9 cellular contexts compared by ENCODE assay signal in genomic region chr4:119113033-119113655, GRCh38. TPM values are rescaled to one million over a fixed set of nuclear protein-coding genes. Genes with fewer than 3 reads are reported as not detected.
A peak's percentile ranks its signal among the peaks of the same experiment; 100 is the strongest.
DNase-seq lines count a peak whose midpoint lies in the region; ATAC-seq, FAIRE-seq and TF ChIP-seq lines count a peak whose summit lies in the region.
"Had no signal": no experiment of that assay in that cellular context is flagged by ENCODE, and none has a peak within 500 bp of the region (broad histone marks: within the 10 kb centered on the region; RNA-seq: fewer than 3 reads in every experiment).

No MANE protein-coding gene starts in this region.

- no peaks in the 10 kb centered on the region for H3K9me3 ChIP-seq in esophagus squamous epithelium

- TF ChIP-seq CTCF in esophagus squamous epithelium (IDR thresholded peaks at IDR 0.05) (no peak), retinal pigment epithelial cell (conservative IDR thresholded peaks at IDR 0.05; ENCODE audit: low read depth, low read length) (no peak)

- TF ChIP-seq POLR2A in esophagus squamous epithelium (IDR thresholded peaks at IDR 0.05): no peak

- H3K4me3 ChIP-seq in esophagus squamous epithelium: no peak overlapping the region
- H3K4me3 ChIP-seq in retinal pigment epithelial cell (ENCODE audit: low read length): no peak overlapping the region

- no peak for ATAC-seq in HG03097 (IDR thresholded peaks at IDR 0.05; ENCODE audit: low FRiP score, unreplicated experiment)
- no peak for ATAC-seq in HG02970 (IDR thresholded peaks at IDR 0.05; ENCODE audit: low FRiP score, unreplicated experiment)

- H3K27ac ChIP-seq in esophagus squamous epithelium: peak overlapping the region; percentile 43 to 64 (median 54)

- intact Hi-C loops in esophagus squamous epithelium (cut with DNase I): no loop called here

- no peaks in the 10 kb centered on the region for H3K27me3 ChIP-seq in esophagus squamous epithelium

- peaks cover 0 to 12% (median 0%) of the 10 kb centered on the region in 3 donors for H3K4me1 ChIP-seq in esophagus squamous epithelium

- peak; percentile 93 for FAIRE-seq in RCC 7860 (lab: Jason Lieb, UNC)
- FAIRE-seq: TTC549 had no signal

- DNase-seq in EL: peak; percentile 88
- DNase-seq in RCC 7860 (ENCODE audit: low spot score): peak; percentile 75
- DNase-seq in esophagus squamous epithelium (lab: John Stamatoyannopoulos, UW): no peak
- peak; percentile 60 for DNase-seq in retinal pigment epithelial cell (ENCODE audit: low read depth)
- no peak for DNase-seq in NCI-H146 treated with DMSO at 0.1 percent for 48 hours (lab: John Stamatoyannopoulos, UW; ENCODE audit: unreplicated experiment)
- no peak for DNase-seq in NCI-H146 (lab: John Stamatoyannopoulos, UW)

- H3K36me3 ChIP-seq in esophagus squamous epithelium: no peaks in the 10 kb centered on the region

RNA-seq across cellular contexts. Expression of gene MYOZ2, which starts 22.5 kb away (rescaled TPM):
- total RNA-seq in esophagus squamous epithelium: not detected

Comparison
In these comparisons a context has a peak if more than half of its experiments do, and no peak if none do; other contexts are left out.
1. DNase-seq: peak in EL (single experiment), RCC 7860 (single experiment) and retinal pigment epithelial cell (single experiment); none in esophagus squamous epithelium (single experiment), NCI-H146 treated with DMSO at 0.1 percent for 48 hours (single experiment) and NCI-H146 (single experiment).